In genomic region chr19:30096596-30097370, GRCh38 we compare ENCODE assay signal across 1 cellular context.
TF ChIP-seq lines count a peak whose summit lies in the region.

No MANE protein-coding gene starts in this region.

TF ChIP-seq in HEK293, 187 proteins besides CTCF, POLR2A, EP300 and RAD21 (continued from another document):
- 0 out of 2 replicates have a peak, but pooled peaks have one; percentile 28 for TF ChIP-seq PRDM4 (tag by site-specific recombination; IDR thresholded peaks at IDR 0.05)
- no peak for TF ChIP-seq KLF1 (tag by site-specific recombination; IDR thresholded peaks at IDR 0.05)
